ENCODE assay signal across 1 cellular context in the genomic region with DNA sequence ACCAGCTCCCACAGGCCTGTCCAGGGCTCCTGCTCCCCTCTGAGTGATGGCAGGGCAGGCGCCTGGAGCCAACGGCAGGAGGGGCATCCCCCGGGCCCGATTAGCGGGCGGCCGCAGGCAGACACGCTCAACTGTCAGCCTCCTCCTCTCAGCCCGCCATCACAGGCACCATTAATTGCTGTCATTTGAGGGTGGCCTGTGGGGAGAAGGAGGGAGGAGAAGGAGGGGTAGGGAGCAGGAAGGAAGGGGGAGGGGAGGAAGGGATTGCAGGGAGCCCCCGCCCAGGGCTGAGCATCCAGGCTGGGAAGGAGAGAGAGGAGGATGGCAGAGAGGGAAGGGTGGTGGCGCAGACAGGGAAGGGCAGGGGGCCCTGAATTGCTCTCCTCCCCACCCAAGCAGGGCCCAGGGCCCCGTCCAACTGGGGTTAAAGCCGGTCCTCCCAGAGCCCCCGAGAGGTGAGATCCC.
TF ChIP-seq lines count a peak whose summit lies in the region.

No MANE protein-coding gene starts in this region.

TF ChIP-seq in HEK293T, 16 proteins besides CTCF, POLR2A, EP300 and RAD21 (continued from another document):
- TF ChIP-seq FOXM1 (IDR thresholded peaks at IDR 0.05; ENCODE audit: borderline replicate concordance), result no peak
TF ChIP-seq in HEK293T: peak in this region for 1.
